11 cellular contexts compared by ENCODE assay signal in the genomic region with DNA sequence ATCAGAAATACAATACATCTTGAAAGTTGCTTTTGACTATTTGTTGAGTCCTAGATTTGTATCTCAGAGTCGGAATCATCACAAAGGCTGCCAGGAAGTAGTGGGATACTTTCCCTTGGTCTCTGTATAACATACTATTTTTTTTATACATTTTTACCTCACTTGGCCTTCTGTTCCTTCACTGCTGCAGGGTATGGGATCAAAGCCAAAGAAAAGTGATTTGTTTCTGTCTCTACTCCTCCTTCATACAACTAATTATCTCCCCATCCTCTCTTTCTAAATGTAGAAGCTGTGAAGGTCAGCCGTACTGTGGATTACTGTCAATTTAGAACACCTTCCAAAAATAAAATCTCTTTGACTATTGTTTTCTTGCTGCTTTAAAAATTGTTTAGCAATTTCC.
"Had no signal": no experiment of that assay in that cellular context is flagged by ENCODE, and none has a peak within 500 bp of the region (broad histone marks: within the 10 kb centered on the region; RNA-seq: fewer than 3 reads in every experiment).

No MANE protein-coding gene starts in this region.

- H3K27me3 ChIP-seq: body of pancreas had no signal

- H3K36me3 ChIP-seq: thoracic aorta had no signal

- ATAC-seq: activated T-helper 17 cell treated with anti-CD3 and anti-CD28 coated beads, Interleukin-2, amount 50 U/mL, for 72 hours; body of pancreas; left colon; natural killer cell treated with Interleukin-12 subunit alpha and Interleukin-12 subunit beta and Interleukin-15 and Interleukin-18, amount 100 ng/mL, for 72 hours; stimulated activated naive CD8-positive, alpha-beta T cell treated with anti-CD3 and anti-CD28 coated beads, Interleukin-15, amount 100 ng/mL, for 72 hours had no signal

- H3K9me3 ChIP-seq: body of pancreas, thoracic aorta had no signal

- H3K27ac ChIP-seq: body of pancreas, thoracic aorta had no signal

- H3K4me1 ChIP-seq: body of pancreas had no signal

- DNase-seq: activated CD4-positive, alpha-beta T cell treated with anti-CD3 and anti-CD28 coated beads, Interleukin-2, amount 50 U/mL, for 1 hour; activated naive CD4-positive, alpha-beta T cell treated with anti-CD3 and anti-CD28 coated beads, Interleukin-2, amount 10 ng/mL, durations not matched to agents 7 days and 5 days; activated T-cell treated with anti-CD3 and anti-CD28 coated beads for 4 hours; body of pancreas; left colon; stimulated activated CD4-positive, alpha-beta T cell treated with anti-CD3 and anti-CD28 coated beads, Interleukin-15, amount 100 ng/mL, for 24 hours; stimulated activated CD4-positive, alpha-beta T cell treated with anti-CD3 and anti-CD28 coated beads, Interleukin-4, amount 100 ng/mL, for 24 hours; stimulated activated naive CD8-positive, alpha-beta T cell treated with anti-CD3 and anti-CD28 coated beads, Interleukin-15, amount 100 ng/mL, for 72 hours had no signal

- H3K4me3 ChIP-seq: body of pancreas, thoracic aorta had no signal
